ENCODE assay signal across 17 cellular contexts in the genomic region with DNA sequence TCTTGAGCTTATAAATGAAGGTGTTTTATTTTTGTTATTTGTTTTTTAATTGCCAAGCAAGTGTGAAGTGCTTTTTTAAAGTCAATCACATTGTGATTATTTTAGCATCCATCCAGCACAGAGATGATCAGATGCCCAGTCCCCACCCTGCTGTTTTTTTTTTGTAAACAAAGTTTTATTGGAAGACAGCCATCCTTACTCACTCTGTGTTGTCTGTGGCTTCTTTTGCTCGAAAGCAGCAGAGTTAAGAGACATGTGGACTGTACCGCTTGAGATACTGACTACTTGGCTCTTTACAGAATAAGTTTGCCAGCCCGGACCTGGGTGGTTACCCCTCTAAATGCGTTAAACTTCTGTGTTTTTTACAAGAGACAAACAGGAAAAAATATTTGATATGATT. TPM values are rescaled to one million over a fixed set of nuclear protein-coding genes. Genes with fewer than 3 reads are reported as not detected.
A peak's percentile ranks its signal among the peaks of the same experiment; 100 is the strongest.
DNase-seq lines count a peak whose midpoint lies in the region; ATAC-seq, FAIRE-seq and TF ChIP-seq lines count a peak whose summit lies in the region.
"Had no signal": no experiment of that assay in that cellular context is flagged by ENCODE, and none has a peak within 500 bp of the region (broad histone marks: within the 10 kb centered on the region; RNA-seq: fewer than 3 reads in every experiment).

No MANE protein-coding gene starts in this region.

- DNase-seq in AG08395 (ENCODE audit: low spot score), result peak; percentile 32
- DNase-seq in GM04503 (ENCODE audit: low read depth), result peak; percentile 28
- DNase-seq in adipocyte (ENCODE audit: low read depth), result peak; percentile 48
- DNase-seq in fibroblast of the conjunctiva (ENCODE audit: low read depth), result peak; percentile 22
- DNase-seq in RWPE1 (ENCODE audit: low spot score), result no peak
- no peak for DNase-seq in D721Med (ENCODE audit: insufficient read length, low spot score)
- DNase-seq in ureter (ENCODE audit: low spot score), result no peak
- DNase-seq: activated CD8-positive, alpha-beta memory T cell treated with anti-CD3 and anti-CD28 coated beads for 24 hours; amniotic stem cell; DMS153; naive thymus-derived CD4-positive, alpha-beta T cell; SJCRH30; small intestine had no signal

- FAIRE-seq in D721Med (lab: Jason Lieb, UNC), result no peak
- FAIRE-seq: endometrium, small intestine had no signal

- no peaks in the 10 kb centered on the region for H3K9me3 ChIP-seq in adipocyte (ENCODE audit: control insufficient read depth, low read length)
- H3K9me3 ChIP-seq: BLaER1, SJCRH30 had no signal

- CTCF ChIA-PET in RWPE1 (lab: Yijun Ruan, JAX), result interaction anchor here (0.6 kb wide), 1 partner anchor 180 kb away, joined by 4 read pairs; no protein-coding TSS in a partner anchor

- no peaks in the 10 kb centered on the region for H3K27me3 ChIP-seq in adipocyte (replicated peaks; ENCODE audit: control insufficient read depth, insufficient read depth, low read length)
- H3K27me3 ChIP-seq: BLaER1, SJCRH30 had no signal

- peaks cover 42% of the 10 kb centered on the region for H3K36me3 ChIP-seq in adipocyte (ENCODE audit: control insufficient read depth, insufficient read depth, low read length, severe bottlenecking)
- H3K36me3 ChIP-seq: SJCRH30 had no signal

- TF ChIP-seq CTCF in RWPE1 (conservative IDR thresholded peaks at IDR 0.05; ENCODE audit: low read depth), result no peak
- no peak for TF ChIP-seq CTCF in D721Med (IDR thresholded peaks at IDR 0.05; ENCODE audit: insufficient read depth, missing control alignments)

- no peak overlapping the region for H3K27ac ChIP-seq in RWPE1
- H3K27ac ChIP-seq: BLaER1, SJCRH30 had no signal

- H3K9ac ChIP-seq in adipocyte (ENCODE audit: low read length), result no peak overlapping the region
- H3K9ac ChIP-seq: BLaER1 had no signal

- POLR2A ChIA-PET in RWPE1 (lab: Yijun Ruan, JAX; ENCODE audit: low non-redundant PET), result no interaction called here

- no peak overlapping the region for H3K4me3 ChIP-seq in adipocyte (ENCODE audit: low read length)
- H3K4me3 ChIP-seq: BLaER1, SJCRH30 had no signal

- H3K4me1 ChIP-seq in adipocyte (ENCODE audit: control insufficient read depth, insufficient read depth, low read length), result peaks cover 28% of the 10 kb centered on the region
- H3K4me1 ChIP-seq: SJCRH30 had no signal

- ATAC-seq in HG03039 (IDR thresholded peaks at IDR 0.05; ENCODE audit: unreplicated experiment), result no peak
- ATAC-seq: naive thymus-derived CD4-positive, alpha-beta T cell had no signal

RNA-seq across cellular contexts. Expression of a gene that starts 30.9 kb away (rescaled TPM):
- total RNA-seq in ureter, result 3.2 TPM
- total RNA-seq: HT1080, SJCRH30 had no signal

Comparison
In these comparisons a context has a peak if more than half of its experiments do, and no peak if none do; other contexts are left out.
1. DNase-seq: peak in AG08395 (single experiment), GM04503 (single experiment), adipocyte (single experiment) and fibroblast of the conjunctiva (single experiment); none in RWPE1 (single experiment), D721Med (single experiment) and ureter (single experiment).